In genomic region chr18:78601923-78602322, GRCh38 we compare ENCODE assay signal across 34 cellular contexts.
"Had no signal": no experiment of that assay in that cellular context is flagged by ENCODE, and none has a peak within 500 bp of the region (broad histone marks: within the 10 kb centered on the region; RNA-seq: fewer than 3 reads in every experiment).

No MANE protein-coding gene starts in this region.

- DNase-seq: activated B cell treated with CpG ODN at 0.5 μM for 24 hours; activated CD4-positive, alpha-beta memory T cell treated with anti-CD3 and anti-CD28 coated beads for 36 hours; activated CD4-positive, alpha-beta T cell treated with anti-CD3 and anti-CD28 coated beads for 4 hours; activated CD4-positive, alpha-beta T cell treated with anti-CD3 and anti-CD28 coated beads, Interleukin-2, amount 10 ng/mL, durations not matched to agents 24 days and 14 days; activated CD4-positive, alpha-beta T cell treated with anti-CD3 and anti-CD28 coated beads, Interleukin-2, amount 50 U/mL, for 1 hour; activated CD4-positive, alpha-beta T cell treated with anti-CD3 and anti-CD28 coated beads, Interleukin-2, amount 50 U/mL, for 4 hours; activated CD4-positive, CD25-positive, alpha-beta regulatory T cell treated with anti-CD3 and anti-CD28 coated beads, Interleukin-2, amount 50 U/mL, for 72 hours; activated CD8-positive, alpha-beta T cell treated with anti-CD3 and anti-CD28 coated beads for 36 hours; activated effector memory CD4-positive, alpha-beta T cell treated with anti-CD3 and anti-CD28 coated beads, Interleukin-2, amount 50 U/mL, for 16 hours; activated gamma-delta T cell treated with Interleukin-2 at 50 U/mL for 16 hours; activated naive CD4-positive, alpha-beta T cell treated with anti-CD3 and anti-CD28 coated beads, Interleukin-2, amount 10 ng/mL, durations not matched to agents 7 days and 5 days; activated naive CD4-positive, alpha-beta T cell treated with Interleukin-2 at 50 U/mL for 16 hours; activated naive CD8-positive, alpha-beta T cell treated with anti-CD3 and anti-CD28 coated beads, Interleukin-2, amount 10 ng/mL, durations not matched to agents 7 days and 5 days; activated naive CD8-positive, alpha-beta T cell treated with anti-CD3 and anti-CD28 coated beads, Interleukin-2, amount 50 U/mL, for 24 hours; activated T-cell treated with anti-CD3 and anti-CD28 coated beads for 4 hours; activated T-cell treated with anti-CD3 and anti-CD28 coated beads, Interleukin-2, amount 50 U/mL, for 1 hour; activated T-cell treated with anti-CD3 and anti-CD28 coated beads, Interleukin-2, amount 50 U/mL, for 4 hours; activated T-cell treated with anti-CD3 and anti-CD28 coated beads, Interleukin-2, amount 50 U/mL, for 72 hours; amygdala; anterior cingulate cortex; caudate nucleus; cerebellar nuclear complex; SW 1271; T-helper 1 cell; T-helper 2 cell; T-helper 9 cell had no signal

- H3K9me3 Mint-ChIP-seq: activated B cell treated with CpG ODN at 0.5 μM for 24 hours; activated T-cell treated with anti-CD3 and anti-CD28 coated beads, Interleukin-2, amount 50 U/mL, for 4 hours had no signal

- H3K4me3 Mint-ChIP-seq: activated B cell treated with CpG ODN at 0.5 μM for 24 hours; activated CD4-positive, alpha-beta memory T cell treated with anti-CD3 and anti-CD28 coated beads for 36 hours; activated CD4-positive, alpha-beta T cell treated with anti-CD3 and anti-CD28 coated beads, Interleukin-2, amount 10 ng/mL, durations not matched to agents 24 days and 14 days; activated CD8-positive, alpha-beta T cell treated with anti-CD3 and anti-CD28 coated beads for 36 hours; activated naive CD4-positive, alpha-beta T cell treated with anti-CD3 and anti-CD28 coated beads, Interleukin-2, amount 10 ng/mL, durations not matched to agents 7 days and 5 days; activated naive CD4-positive, alpha-beta T cell treated with anti-CD3 and anti-CD28 coated beads, Interleukin-2, amount 50 U/mL, for 24 hours; activated naive CD8-positive, alpha-beta T cell; activated naive CD8-positive, alpha-beta T cell treated with anti-CD3 and anti-CD28 coated beads, Interleukin-2, amount 10 ng/mL, durations not matched to agents 7 days and 5 days; activated naive CD8-positive, alpha-beta T cell treated with anti-CD3 and anti-CD28 coated beads, Interleukin-2, amount 50 U/mL, for 24 hours; activated T-cell treated with anti-CD3 and anti-CD28 coated beads, Interleukin-2, amount 50 U/mL, for 4 hours; activated T-cell treated with anti-CD3 and anti-CD28 coated beads, Interleukin-2, amount 50 U/mL, for 72 hours; activated T-helper 1 cell treated with anti-CD3 and anti-CD28 coated beads, Interleukin-12 subunit alpha, Interleukin-12 subunit beta, Interleukin-2, Interleukin-4 antibody, amounts not matched to agents 30 ng/mL and 10 ng/mL and 1 ng/mL, durations not matched to agents 14 hours and 24 hours and 36 hours; activated T-helper 17 cell treated with anti-CD3 and anti-CD28 coated beads, Interleukin-2, amount 50 U/mL, for 72 hours; brain; central memory CD8-positive, alpha-beta T cell; T-helper 1 cell treated with Interleukin-12 subunit alpha and Interleukin-12 subunit beta and Interleukin-4 antibody, amounts not matched to agents 30 μg/mL and 1 μg/mL, for 36 hours; T-helper 2 cell treated with Interferon-gamma antibody and Interleukin-4, amounts not matched to agents 5 μg/mL and 100 μg/mL, for 36 hours had no signal

- H3K27ac Mint-ChIP-seq: activated B cell treated with CpG ODN at 0.5 μM for 24 hours; activated CD4-positive, alpha-beta memory T cell treated with anti-CD3 and anti-CD28 coated beads for 36 hours; activated CD4-positive, alpha-beta T cell treated with anti-CD3 and anti-CD28 coated beads, Interleukin-2, amount 10 ng/mL, durations not matched to agents 24 days and 14 days; activated CD8-positive, alpha-beta T cell treated with anti-CD3 and anti-CD28 coated beads for 36 hours; activated naive CD4-positive, alpha-beta T cell treated with anti-CD3 and anti-CD28 coated beads, Interleukin-2, amount 10 ng/mL, durations not matched to agents 7 days and 5 days; activated naive CD4-positive, alpha-beta T cell treated with anti-CD3 and anti-CD28 coated beads, Interleukin-2, amount 50 U/mL, for 24 hours; activated naive CD8-positive, alpha-beta T cell; activated naive CD8-positive, alpha-beta T cell treated with anti-CD3 and anti-CD28 coated beads, Interleukin-2, amount 10 ng/mL, durations not matched to agents 7 days and 5 days; activated naive CD8-positive, alpha-beta T cell treated with anti-CD3 and anti-CD28 coated beads, Interleukin-2, amount 50 U/mL, for 24 hours; activated T-cell treated with anti-CD3 and anti-CD28 coated beads, Interleukin-2, amount 50 U/mL, for 72 hours; activated T-helper 1 cell treated with anti-CD3 and anti-CD28 coated beads, Interleukin-12 subunit alpha, Interleukin-12 subunit beta, Interleukin-2, Interleukin-4 antibody, amounts not matched to agents 30 ng/mL and 10 ng/mL and 1 ng/mL, durations not matched to agents 14 hours and 24 hours and 36 hours; activated T-helper 17 cell treated with anti-CD3 and anti-CD28 coated beads, Interleukin-2, amount 50 U/mL, for 72 hours; brain; T-helper 1 cell treated with Interleukin-12 subunit alpha and Interleukin-12 subunit beta and Interleukin-4 antibody, amounts not matched to agents 30 μg/mL and 1 μg/mL, for 36 hours; T-helper 2 cell treated with Interferon-gamma antibody and Interleukin-4, amounts not matched to agents 5 μg/mL and 100 μg/mL, for 36 hours had no signal

- H3K27me3 Mint-ChIP-seq: activated B cell treated with CpG ODN at 0.5 μM for 24 hours; activated CD4-positive, alpha-beta memory T cell treated with anti-CD3 and anti-CD28 coated beads for 36 hours; activated CD4-positive, alpha-beta T cell treated with anti-CD3 and anti-CD28 coated beads, Interleukin-2, amount 10 ng/mL, durations not matched to agents 24 days and 14 days; activated CD8-positive, alpha-beta T cell treated with anti-CD3 and anti-CD28 coated beads for 36 hours; activated naive CD4-positive, alpha-beta T cell treated with anti-CD3 and anti-CD28 coated beads, Interleukin-2, amount 10 ng/mL, durations not matched to agents 7 days and 5 days; activated naive CD4-positive, alpha-beta T cell treated with anti-CD3 and anti-CD28 coated beads, Interleukin-2, amount 50 U/mL, for 24 hours; activated naive CD8-positive, alpha-beta T cell; activated naive CD8-positive, alpha-beta T cell treated with anti-CD3 and anti-CD28 coated beads, Interleukin-2, amount 10 ng/mL, durations not matched to agents 7 days and 5 days; activated naive CD8-positive, alpha-beta T cell treated with anti-CD3 and anti-CD28 coated beads, Interleukin-2, amount 50 U/mL, for 24 hours; central memory CD8-positive, alpha-beta T cell had no signal

- H3K4me1 Mint-ChIP-seq: activated B cell treated with CpG ODN at 0.5 μM for 24 hours; activated CD4-positive, alpha-beta T cell treated with anti-CD3 and anti-CD28 coated beads, Interleukin-2, amount 10 ng/mL, durations not matched to agents 24 days and 14 days; activated naive CD4-positive, alpha-beta T cell treated with anti-CD3 and anti-CD28 coated beads, Interleukin-2, amount 10 ng/mL, durations not matched to agents 7 days and 5 days; activated naive CD4-positive, alpha-beta T cell treated with anti-CD3 and anti-CD28 coated beads, Interleukin-2, amount 50 U/mL, for 24 hours; activated naive CD8-positive, alpha-beta T cell treated with anti-CD3 and anti-CD28 coated beads, Interleukin-2, amount 10 ng/mL, durations not matched to agents 7 days and 5 days; activated naive CD8-positive, alpha-beta T cell treated with anti-CD3 and anti-CD28 coated beads, Interleukin-2, amount 50 U/mL, for 24 hours; activated T-helper 17 cell treated with anti-CD3 and anti-CD28 coated beads, Interleukin-2, amount 50 U/mL, for 72 hours; central memory CD8-positive, alpha-beta T cell had no signal

- ATAC-seq: activated CD8-positive, alpha-beta T cell treated with anti-CD3 and anti-CD28 coated beads for 36 hours; activated naive CD8-positive, alpha-beta T cell treated with anti-CD3 and anti-CD28 coated beads, Interleukin-2, amount 50 U/mL, for 24 hours; activated T-cell treated with anti-CD3 and anti-CD28 coated beads, Interleukin-2, amount 50 U/mL, for 4 hours; activated T-cell treated with anti-CD3 and anti-CD28 coated beads, Interleukin-2, amount 50 U/mL, for 72 hours; activated T-helper 17 cell treated with anti-CD3 and anti-CD28 coated beads, Interleukin-2, amount 50 U/mL, for 72 hours had no signal

- H3K36me3 Mint-ChIP-seq: activated CD4-positive, alpha-beta memory T cell treated with anti-CD3 and anti-CD28 coated beads for 36 hours; activated naive CD4-positive, alpha-beta T cell treated with anti-CD3 and anti-CD28 coated beads, Interleukin-2, amount 10 ng/mL, durations not matched to agents 7 days and 5 days; activated naive CD4-positive, alpha-beta T cell treated with anti-CD3 and anti-CD28 coated beads, Interleukin-2, amount 50 U/mL, for 24 hours; activated naive CD8-positive, alpha-beta T cell; brain had no signal
